1 cellular context compared by ENCODE assay signal in the genomic region with DNA sequence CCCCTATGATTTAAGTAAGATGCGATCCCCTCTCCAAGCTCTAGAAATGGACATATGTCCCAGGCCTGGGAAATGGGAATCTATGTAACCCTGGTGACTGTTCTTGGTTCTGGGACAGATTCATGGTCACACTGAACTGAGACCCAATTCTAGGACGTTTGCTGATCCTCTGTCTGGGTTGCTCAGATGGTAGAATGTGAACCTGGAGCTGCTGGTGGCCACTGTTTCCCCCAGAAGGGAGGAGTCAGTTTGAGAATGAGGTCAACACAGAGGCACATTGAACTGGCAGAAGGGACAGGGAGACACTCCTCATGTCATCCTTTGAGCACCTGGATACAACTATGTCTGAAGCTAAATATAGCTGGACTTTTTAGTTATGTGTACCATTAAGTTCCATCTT.
TF ChIP-seq lines count a peak whose summit lies in the region.

No MANE protein-coding gene starts in this region.

TF ChIP-seq in K562, 482 proteins besides CTCF, POLR2A, EP300 and RAD21:
- TF ChIP-seq ZNF695 (CRISPR knock-in tag; IDR thresholded peaks at IDR 0.05): no peak
- no peak for TF ChIP-seq CXXC5 (CRISPR knock-in tag; IDR thresholded peaks at IDR 0.05)
- TF ChIP-seq ESRRB (CRISPR knock-in tag; IDR thresholded peaks at IDR 0.05; ENCODE audit: borderline replicate concordance): no peak
- TF ChIP-seq C11orf30 (IDR thresholded peaks at IDR 0.05; ENCODE audit: low read depth): no peak
- TF ChIP-seq HDAC6 (IDR thresholded peaks at IDR 0.05; ENCODE audit: low read depth, low read length): no peak
- TF ChIP-seq KAT2B (IDR thresholded peaks at IDR 0.05; ENCODE audit: low read depth, low read length): no peak
- TF ChIP-seq, protein P1, sequence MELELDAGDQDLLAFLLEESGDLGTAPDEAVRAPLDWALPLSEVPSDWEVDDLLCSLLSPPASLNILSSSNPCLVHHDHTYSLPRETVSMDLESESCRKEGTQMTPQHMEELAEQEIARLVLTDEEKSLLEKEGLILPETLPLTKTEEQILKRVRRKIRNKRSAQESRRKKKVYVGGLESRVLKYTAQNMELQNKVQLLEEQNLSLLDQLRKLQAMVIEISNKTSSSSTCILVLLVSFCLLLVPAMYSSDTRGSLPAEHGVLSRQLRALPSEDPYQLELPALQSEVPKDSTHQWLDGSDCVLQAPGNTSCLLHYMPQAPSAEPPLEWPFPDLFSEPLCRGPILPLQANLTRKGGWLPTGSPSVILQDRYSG (tag; conservative IDR thresholded peaks at IDR 0.05; ENCODE audit: low read depth): no peak
- no peak for TF ChIP-seq ZNF23 (CRISPR knock-in tag; IDR thresholded peaks at IDR 0.05)
- TF ChIP-seq POLR2B (IDR thresholded peaks at IDR 0.05; ENCODE audit: low read depth, partially characterized antibody): no peak
